ENCODE assay signal across 20 cellular contexts in genomic region chr16:50751528-50751927, GRCh38. TPM values are rescaled to one million over a fixed set of nuclear protein-coding genes. Genes with fewer than 3 reads are reported as not detected.
A peak's percentile ranks its signal among the peaks of the same experiment; 100 is the strongest.
DNase-seq lines count a peak whose midpoint lies in the region; ATAC-seq and TF ChIP-seq lines count a peak whose summit lies in the region.
"Had no signal": no experiment of that assay in that cellular context is flagged by ENCODE, and none has a peak within 500 bp of the region (broad histone marks: within the 10 kb centered on the region; RNA-seq: fewer than 3 reads in every experiment).

No MANE protein-coding gene starts in this region.

- H3K4me3 ChIP-seq in CD8-positive, alpha-beta T cell (ENCODE audit: low read depth, low read length) = no peak overlapping the region
- no peak overlapping the region for H3K4me3 ChIP-seq in effector memory CD4-positive, alpha-beta T cell (ENCODE audit: insufficient read depth, low read depth, low read length, poor library complexity, severe bottlenecking)
- H3K4me3 ChIP-seq: lung, prostate gland, transverse colon had no signal

- in situ Hi-C loops in ACHN (cut with HindIII; ENCODE audit: low pct_ligation_motif_present, low pct_unique_long_range_greater_than_20kb, low sequenced_read_pairs) = no loop called here

- no peak for DNase-seq in activated T-cell treated with anti-CD3 and anti-CD28 coated beads, Interleukin-2, amount 50 U/mL, for 24 hours
- DNase-seq in activated T-cell treated with anti-CD3 and anti-CD28 coated beads for 4 hours = no peak
- DNase-seq in CD8-positive, alpha-beta T cell = no peak
- no peak for DNase-seq in activated CD4-positive, alpha-beta memory T cell treated with anti-CD3 and anti-CD28 coated beads for 36 hours
- DNase-seq in effector memory CD4-positive, alpha-beta T cell = no peak
- no peak for DNase-seq in ACHN
- no peak for DNase-seq in T1000 (lab: John Stamatoyannopoulos, UW)
- no peak for DNase-seq in islet precursor cell
- DNase-seq: central memory CD4-positive, alpha-beta T cell; NCI-H1436; transverse colon had no signal

- POLR2A ChIA-PET in CD8-positive, alpha-beta T cell (lab: Charles Lee) = interaction anchor here (1.0 to 1.4 kb wide), 2 partner anchors 73 to 84 kb away, joined by 3 read pairs; no protein-coding TSS in a partner anchor
- POLR2A ChIA-PET in activated CD4-positive, alpha-beta memory T cell treated with anti-CD3 and anti-CD28 coated beads for 36 hours (lab: Charles Lee) = interaction anchor here (1.6 kb wide), 1 partner anchor 70 kb away, joined by 4 read pairs; the partner anchor contains the start of gene SNX20

- H3K9me3 Mint-ChIP-seq in activated T-cell treated with anti-CD3 and anti-CD28 coated beads, Interleukin-2, amount 50 U/mL, for 24 hours = no peaks in the 10 kb centered on the region
- H3K9me3 Mint-ChIP-seq in CD8-positive, alpha-beta T cell = no peaks in the 10 kb centered on the region
- no peaks in the 10 kb centered on the region for H3K9me3 Mint-ChIP-seq in activated CD4-positive, alpha-beta memory T cell treated with anti-CD3 and anti-CD28 coated beads for 36 hours
- H3K9me3 Mint-ChIP-seq: IgD-negative memory B cell had no signal

- peaks cover 39% of the 10 kb centered on the region for H3K36me3 ChIP-seq in CD8-positive, alpha-beta T cell (ENCODE audit: insufficient read depth, low read length)
- peaks cover 51% of the 10 kb centered on the region for H3K36me3 ChIP-seq in effector memory CD4-positive, alpha-beta T cell (ENCODE audit: control insufficient read depth, insufficient read depth, low read length)
- H3K36me3 ChIP-seq: prostate gland had no signal

- H3K27me3 Mint-ChIP-seq in activated T-cell treated with anti-CD3 and anti-CD28 coated beads, Interleukin-2, amount 50 U/mL, for 24 hours = no peaks in the 10 kb centered on the region
- H3K27me3 Mint-ChIP-seq in CD8-positive, alpha-beta T cell (ENCODE audit: low read depth) = no peaks in the 10 kb centered on the region
- no peaks in the 10 kb centered on the region for H3K27me3 Mint-ChIP-seq in activated CD4-positive, alpha-beta memory T cell treated with anti-CD3 and anti-CD28 coated beads for 36 hours
- H3K27me3 Mint-ChIP-seq: IgD-negative memory B cell had no signal

- no peak for ATAC-seq in CD8-positive, alpha-beta T cell
- ATAC-seq: HCT116, SK-N-SH treated with all-trans-retinoic acid at 6 μM for 48 hours had no signal

- no peaks in the 10 kb centered on the region for H3K9me3 ChIP-seq in CD8-positive, alpha-beta T cell (ENCODE audit: low read length)
- no peaks in the 10 kb centered on the region for H3K9me3 ChIP-seq in effector memory CD4-positive, alpha-beta T cell (ENCODE audit: control insufficient read depth, low read length)
- H3K9me3 ChIP-seq: prostate gland, transverse colon had no signal

- intact Hi-C loops in CD8-positive, alpha-beta T cell (cut with DNase I, micrococcal nuclease) = loop anchor here in 1 of 2 experiments (2.0 to 5.0 kb wide), 2 partner anchors 15 to 36 kb away; no protein-coding TSS in a partner anchor
- intact Hi-C loops in activated CD4-positive, alpha-beta memory T cell treated with anti-CD3 and anti-CD28 coated beads for 36 hours (cut with micrococcal nuclease) = no loop called here

- no peaks in the 10 kb centered on the region for H3K27me3 ChIP-seq in CD8-positive, alpha-beta T cell (ENCODE audit: insufficient read depth, low read length)
- no peaks in the 10 kb centered on the region for H3K27me3 ChIP-seq in effector memory CD4-positive, alpha-beta T cell (replicated peaks; ENCODE audit: control insufficient read depth, insufficient read depth, low read length, poor library complexity, severe bottlenecking)
- H3K27me3 ChIP-seq: transverse colon had no signal

- H3K36me3 Mint-ChIP-seq in activated T-cell treated with anti-CD3 and anti-CD28 coated beads, Interleukin-2, amount 50 U/mL, for 24 hours (ENCODE audit: low read depth) = peaks cover 77% of the 10 kb centered on the region
- peaks cover 72% of the 10 kb centered on the region for H3K36me3 Mint-ChIP-seq in CD8-positive, alpha-beta T cell
- H3K36me3 Mint-ChIP-seq in activated CD4-positive, alpha-beta memory T cell treated with anti-CD3 and anti-CD28 coated beads for 36 hours = peaks cover 55% of the 10 kb centered on the region

- no peak for TF ChIP-seq CTCF in CD8-positive, alpha-beta T cell (IDR thresholded peaks at IDR 0.05)

- no peak overlapping the region for H3K4me3 Mint-ChIP-seq in activated T-cell treated with anti-CD3 and anti-CD28 coated beads, Interleukin-2, amount 50 U/mL, for 24 hours
- peak overlapping the region; percentile 16 for H3K4me3 Mint-ChIP-seq in CD8-positive, alpha-beta T cell
- H3K4me3 Mint-ChIP-seq in activated CD4-positive, alpha-beta memory T cell treated with anti-CD3 and anti-CD28 coated beads for 36 hours = no peak overlapping the region
- H3K4me3 Mint-ChIP-seq: IgD-negative memory B cell had no signal

- H3K27ac ChIP-seq in CD8-positive, alpha-beta T cell (ENCODE audit: low read depth, low read length) = no peak overlapping the region
- peak overlapping the region; percentile 35 for H3K27ac ChIP-seq in effector memory CD4-positive, alpha-beta T cell (ENCODE audit: insufficient read depth, low read length, poor library complexity, severe bottlenecking)
- H3K27ac ChIP-seq: C4-2B, prostate gland, transverse colon had no signal

- CTCF ChIA-PET in CD8-positive, alpha-beta T cell (lab: Charles Lee) = interaction anchor here (0.8 to 2.8 kb wide), 4 partner anchors 55 to 86 kb away, joined by 3 to 13 read pairs (median 4); no protein-coding TSS in a partner anchor
- CTCF ChIA-PET in activated CD4-positive, alpha-beta memory T cell treated with anti-CD3 and anti-CD28 coated beads for 36 hours (lab: Charles Lee) = interaction anchor here (0.7 to 9.9 kb wide), 7 partner anchors 14 to 397 kb away, joined by 3 to 153 read pairs (median 5); no protein-coding TSS in a partner anchor

- peaks cover 60% of the 10 kb centered on the region for H3K4me1 ChIP-seq in CD8-positive, alpha-beta T cell (ENCODE audit: insufficient read depth, low read length)
- H3K4me1 ChIP-seq in effector memory CD4-positive, alpha-beta T cell (ENCODE audit: control insufficient read depth, insufficient read depth, low read length, poor library complexity, severe bottlenecking) = peaks cover 50% of the 10 kb centered on the region
- H3K4me1 ChIP-seq: prostate gland had no signal

- H3K27ac Mint-ChIP-seq in activated T-cell treated with anti-CD3 and anti-CD28 coated beads, Interleukin-2, amount 50 U/mL, for 24 hours = peak overlapping the region; percentile 57
- H3K27ac Mint-ChIP-seq in CD8-positive, alpha-beta T cell = no peak overlapping the region
- peak overlapping the region; percentile 54 for H3K27ac Mint-ChIP-seq in activated CD4-positive, alpha-beta memory T cell treated with anti-CD3 and anti-CD28 coated beads for 36 hours
- H3K27ac Mint-ChIP-seq: IgD-negative memory B cell had no signal

- H3K4me1 Mint-ChIP-seq in activated T-cell treated with anti-CD3 and anti-CD28 coated beads, Interleukin-2, amount 50 U/mL, for 24 hours (ENCODE audit: low read depth) = peaks cover 76% of the 10 kb centered on the region
- H3K4me1 Mint-ChIP-seq in CD8-positive, alpha-beta T cell (ENCODE audit: low read depth) = peaks cover 73% of the 10 kb centered on the region
- peaks cover 71% of the 10 kb centered on the region for H3K4me1 Mint-ChIP-seq in activated CD4-positive, alpha-beta memory T cell treated with anti-CD3 and anti-CD28 coated beads for 36 hours (ENCODE audit: low read depth)

RNA-seq across cellular contexts. Expression of gene CYLD, which starts 9.6 kb away (rescaled TPM):
- 100 to 1,000 TPM; 341 TPM for total RNA-seq in CD8-positive, alpha-beta T cell
- total RNA-seq in activated CD4-positive, alpha-beta memory T cell treated with anti-CD3 and anti-CD28 coated beads for 36 hours = 100 to 1,000 TPM; 133 to 135 TPM

RNA-seq across cellular contexts. Expression of gene NOD2, which starts 58.1 kb away (rescaled TPM):
- under 1 TPM; 0.86 to 0.90 TPM for total RNA-seq in CD8-positive, alpha-beta T cell
- total RNA-seq in activated CD4-positive, alpha-beta memory T cell treated with anti-CD3 and anti-CD28 coated beads for 36 hours = 10 to 100 TPM; 17.9 to 18.7 TPM
- total RNA-seq: astrocyte, G401, OCI-LY7 had no signal

Comparison
In these comparisons a context has a peak if more than half of its experiments do, and no peak if none do; other contexts are left out.
1. RNA of gene NOD2, which starts 58.1 kb away (total RNA-seq): 17.9 to 18.7 TPM in activated CD4-positive, alpha-beta memory T cell treated with anti-CD3 and anti-CD28 coated beads for 36 hours; 0.86 to 0.90 TPM in CD8-positive, alpha-beta T cell; every median in the first group is over 4 times any median in the second.